In the genomic region with DNA sequence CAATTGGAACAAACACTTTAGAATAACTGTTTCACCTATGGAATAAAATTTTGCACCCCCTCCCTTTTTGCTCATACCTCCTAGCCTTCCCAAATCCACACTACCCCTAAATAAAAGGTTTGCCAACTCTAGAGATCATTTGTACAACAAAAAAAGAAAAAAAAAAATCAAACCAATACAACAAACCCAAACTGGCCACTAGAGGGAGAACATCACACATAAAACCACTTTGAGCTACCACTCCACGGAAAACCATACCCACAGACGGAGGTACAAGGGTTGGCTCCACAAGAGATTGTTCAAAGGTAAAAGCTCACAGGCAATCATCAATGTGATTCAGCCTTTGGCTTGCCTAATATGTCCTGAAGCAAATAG, we compare ENCODE assay signal across 8 cellular contexts. TPM values are rescaled to one million over a fixed set of nuclear protein-coding genes. Genes with fewer than 3 reads are reported as not detected.
DNase-seq lines count a peak whose midpoint lies in the region; ATAC-seq and TF ChIP-seq lines count a peak whose summit lies in the region.

No MANE protein-coding gene starts in this region.

- peak; percentile 88 for ATAC-seq in GM21619 (IDR thresholded peaks at IDR 0.05; ENCODE audit: unreplicated experiment)

- H3K36me3 Mint-ChIP-seq in activated naive CD4-positive, alpha-beta T cell treated with anti-CD3 and anti-CD28 coated beads, Interleukin-2, amount 10 ng/mL, durations not matched to agents 7 days and 5 days = no peaks in the 10 kb centered on the region

- CTCF ChIA-PET in activated naive CD4-positive, alpha-beta T cell treated with anti-CD3 and anti-CD28 coated beads, Interleukin-2, amount 10 ng/mL, durations not matched to agents 7 days and 5 days (lab: Charles Lee) = interaction anchor here (0.6 to 4.7 kb wide), 48 partner anchors 8 to 1113 kb away, joined by 3 to 62 read pairs (median 4); partner anchors contain the start of genes ITPR1 and SUMF1

- peaks cover 21% of the 10 kb centered on the region for H3K4me1 Mint-ChIP-seq in activated naive CD4-positive, alpha-beta T cell treated with anti-CD3 and anti-CD28 coated beads, Interleukin-2, amount 10 ng/mL, durations not matched to agents 7 days and 5 days

- no peaks in the 10 kb centered on the region for H3K9me3 Mint-ChIP-seq in activated naive CD4-positive, alpha-beta T cell treated with anti-CD3 and anti-CD28 coated beads, Interleukin-2, amount 10 ng/mL, durations not matched to agents 7 days and 5 days

- intact Hi-C loops in head of caudate nucleus (cut with DNase I) = no loop called here

- H3K27me3 Mint-ChIP-seq in activated naive CD4-positive, alpha-beta T cell treated with anti-CD3 and anti-CD28 coated beads, Interleukin-2, amount 10 ng/mL, durations not matched to agents 7 days and 5 days = no peaks in the 10 kb centered on the region

- DNase-seq in ELF-1 (ENCODE audit: low read depth, low spot score) = peak; percentile 38
- DNase-seq in RPMI7951 (ENCODE audit: low read depth) = peak; percentile 79
- peak; percentile 61 for DNase-seq in activated naive CD4-positive, alpha-beta T cell treated with anti-CD3 and anti-CD28 coated beads, Interleukin-2, amount 10 ng/mL, durations not matched to agents 7 days and 5 days
- DNase-seq in head of caudate nucleus = peak in 25 of 42 donors; percentile 10 to 82 (median 51)
- peak; percentile 68 for DNase-seq in renal cortical epithelial cell (ENCODE audit: low read depth)
- DNase-seq in COLO668 (lab: John Stamatoyannopoulos, UW; ENCODE audit: unreplicated experiment) = no peak

- H3K27ac Mint-ChIP-seq in activated naive CD4-positive, alpha-beta T cell treated with anti-CD3 and anti-CD28 coated beads, Interleukin-2, amount 10 ng/mL, durations not matched to agents 7 days and 5 days = peak overlapping the region; percentile 2

- peak; percentile 58 for TF ChIP-seq RAD21 in Ishikawa (IDR thresholded peaks at IDR 0.05; ENCODE audit: low read depth)

- peak overlapping the region; percentile 49 for H3K4me3 Mint-ChIP-seq in activated naive CD4-positive, alpha-beta T cell treated with anti-CD3 and anti-CD28 coated beads, Interleukin-2, amount 10 ng/mL, durations not matched to agents 7 days and 5 days

- no peak for TF ChIP-seq EP300 in Ishikawa (IDR thresholded peaks at IDR 0.05; ENCODE audit: borderline replicate concordance)

TF ChIP-seq in Ishikawa, 13 proteins besides CTCF, POLR2A, EP300 and RAD21:
- TF ChIP-seq TEAD4 (IDR thresholded peaks at IDR 0.05) = no peak
- TF ChIP-seq TAF1 (IDR thresholded peaks at IDR 0.05; ENCODE audit: low read depth) = no peak
- no peak for TF ChIP-seq REST (IDR thresholded peaks at IDR 0.05; ENCODE audit: low read depth)
- TF ChIP-seq, protein P1, sequence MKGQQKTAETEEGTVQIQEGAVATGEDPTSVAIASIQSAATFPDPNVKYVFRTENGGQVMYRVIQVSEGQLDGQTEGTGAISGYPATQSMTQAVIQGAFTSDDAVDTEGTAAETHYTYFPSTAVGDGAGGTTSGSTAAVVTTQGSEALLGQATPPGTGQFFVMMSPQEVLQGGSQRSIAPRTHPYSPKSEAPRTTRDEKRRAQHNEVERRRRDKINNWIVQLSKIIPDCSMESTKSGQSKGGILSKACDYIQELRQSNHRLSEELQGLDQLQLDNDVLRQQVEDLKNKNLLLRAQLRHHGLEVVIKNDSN (IDR thresholded peaks at IDR 0.05) = no peak
- no peak for TF ChIP-seq FOXM1 (IDR thresholded peaks at IDR 0.05; ENCODE audit: borderline replicate concordance, low read depth)
- TF ChIP-seq ZBTB7A (IDR thresholded peaks at IDR 0.05; ENCODE audit: low read depth) = no peak
- no peak for TF ChIP-seq CEBPB (IDR thresholded peaks at IDR 0.05)
- no peak for TF ChIP-seq TCF12 (IDR thresholded peaks at IDR 0.05; ENCODE audit: low read depth)
- TF ChIP-seq NFIC (IDR thresholded peaks at IDR 0.05) = no peak
- no peak for TF ChIP-seq EGR1 (IDR thresholded peaks at IDR 0.05)

RNA-seq across cellular contexts. Expression of gene SETMAR, which starts 47.6 kb away (rescaled TPM):
- total RNA-seq in RPMI7951 (2014; rRNA removed; shearing (Covaris generic)) = 10.5 and 13.8 TPM in 2 replicates
- total RNA-seq in renal cortical epithelial cell = 9.6 and 16.8 TPM in 2 replicates
